1 cellular context compared by ENCODE assay signal in the genomic region with DNA sequence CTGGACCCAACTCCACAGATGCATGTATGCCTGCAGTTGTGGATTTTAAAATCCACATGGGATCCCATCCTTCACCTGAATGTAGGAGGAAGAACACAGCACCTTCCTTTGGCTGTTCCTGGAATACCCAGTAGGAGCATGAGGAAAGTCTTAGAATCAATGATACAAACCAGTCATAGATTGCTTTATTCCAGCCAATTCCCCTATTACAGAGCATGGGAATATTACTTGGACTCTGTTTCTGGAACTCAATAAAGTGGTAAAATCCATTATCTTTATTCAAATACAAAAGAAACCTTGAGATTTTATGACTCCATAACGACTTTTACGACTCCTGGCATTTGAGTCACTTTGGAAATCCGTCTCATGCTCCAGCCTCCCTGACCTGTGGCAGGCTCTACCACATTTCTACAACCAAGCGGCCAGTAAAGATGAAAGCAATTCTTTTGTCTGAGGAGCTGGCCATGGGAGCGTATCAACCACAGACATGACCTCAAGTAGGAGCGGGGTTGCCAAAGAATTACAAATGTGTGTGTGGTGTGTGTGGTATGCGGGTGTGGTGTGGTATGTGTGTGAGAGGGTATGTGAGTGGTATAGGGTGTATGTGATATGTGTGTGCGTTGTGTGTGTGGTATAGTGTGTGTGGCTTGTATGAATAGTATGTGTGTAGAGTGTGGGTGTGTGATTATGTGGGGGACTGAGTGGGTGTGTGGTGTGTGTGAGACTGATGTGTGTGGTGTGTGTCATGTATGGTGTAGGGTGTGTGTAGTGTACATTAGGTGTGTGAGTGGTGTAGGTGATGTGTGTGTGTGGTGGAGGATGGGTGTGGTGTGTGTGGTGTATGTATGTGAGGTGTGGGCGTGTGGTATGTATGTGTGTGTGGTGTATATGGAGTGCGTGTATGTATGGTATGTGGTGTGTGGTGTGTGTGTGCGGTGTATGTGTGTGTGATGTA.
TF ChIP-seq lines count a peak whose summit lies in the region.

No MANE protein-coding gene starts in this region.

TF ChIP-seq in GM12878, 131 proteins besides CTCF, POLR2A, EP300 and RAD21:
- TF ChIP-seq POLR2AphosphoS5 (IDR thresholded peaks at IDR 0.05; ENCODE audit: low read length) (no peak), IRF5 (IDR thresholded peaks at IDR 0.05; ENCODE audit: borderline replicate concordance) (no peak), NR2C2 (IDR thresholded peaks at IDR 0.05; ENCODE audit: borderline replicate concordance, control insufficient read depth, insufficient read length, low read depth) (no peak), FOXK2 (IDR thresholded peaks at IDR 0.05) (no peak), NFYA (IDR thresholded peaks at IDR 0.05; ENCODE audit: borderline replicate concordance, low read depth, low read length) (no peak), HDAC2 (IDR thresholded peaks at IDR 0.05) (no peak)
